ENCODE assay signal across 16 cellular contexts in genomic region chrX:119481218-119481875, GRCh38. TPM values are rescaled to one million over a fixed set of nuclear protein-coding genes. Genes with fewer than 3 reads are reported as not detected.
A peak's percentile ranks its signal among the peaks of the same experiment; 100 is the strongest.
DNase-seq lines count a peak whose midpoint lies in the region; ATAC-seq, FAIRE-seq and TF ChIP-seq lines count a peak whose summit lies in the region.
"Had no signal": no experiment of that assay in that cellular context is flagged by ENCODE, and none has a peak within 500 bp of the region (broad histone marks: within the 10 kb centered on the region; RNA-seq: fewer than 3 reads in every experiment).

No MANE protein-coding gene starts in this region.

- whole genome bisulfite sequencing in stomach, 5 donors: 34 to 68% (median 53%) methylated on average over 3 to 6 of the region's 6 CpGs

- peak overlapping the region; percentile 24 to 32 for H3K27ac ChIP-seq in kidney (ENCODE audit: low read depth in 2 of 2, low read length in 2 of 2)
- peak overlapping the region; percentile 73 to 78 (median 76) for H3K27ac ChIP-seq in stomach
- H3K27ac ChIP-seq: C4-2B had no signal

- peak; percentile 73 for FAIRE-seq in bronchial epithelial cell (lab: Jason Lieb, UNC)
- no peak for FAIRE-seq in kidney (lab: Jason Lieb, UNC)
- FAIRE-seq: frontal cortex, GM18507 had no signal

- H3K4me3 ChIP-seq in bronchial epithelial cell (ENCODE audit: low read depth, low read length) (no peak overlapping the region), kidney (ENCODE audit: low read length in 2 of 2) (no peak overlapping the region), stomach (no peak overlapping the region)

- H3K27me3 ChIP-seq in bronchial epithelial cell (ENCODE audit: control insufficient read depth, insufficient read depth, low read length) (no peaks in the 10 kb centered on the region), stomach (no peaks in the 10 kb centered on the region)

- intact Hi-C loops in kidney (cut with DNase I) (no loop called here), stomach (cut with DNase I; ENCODE audit: low total_unique reads) (no loop called here)

- no peaks in the 10 kb centered on the region for H3K9me3 ChIP-seq in kidney (ENCODE audit: control insufficient read depth in 1 of 2, low read length in 2 of 2)
- no peaks in the 10 kb centered on the region for H3K9me3 ChIP-seq in stomach

- ATAC-seq in HG03135 (IDR thresholded peaks at IDR 0.05; ENCODE audit: unreplicated experiment) (no peak), GM21528 (IDR thresholded peaks at IDR 0.05; ENCODE audit: low FRiP score, unreplicated experiment) (no peak)

- H3K36me3 ChIP-seq in bronchial epithelial cell (ENCODE audit: control insufficient read depth, insufficient read depth, low read length) (no peaks in the 10 kb centered on the region), kidney (ENCODE audit: control insufficient read depth in 1 of 2, insufficient read depth in 2 of 2, low read length in 2 of 2) (no peaks in the 10 kb centered on the region), stomach (no peaks in the 10 kb centered on the region)

- H3K9ac ChIP-seq in kidney (ENCODE audit: low read length in 2 of 2): peak overlapping the region in 1 of 2 donors; percentile 12

- TF ChIP-seq CTCF in bronchial epithelial cell (IDR thresholded peaks at IDR 0.05; ENCODE audit: insufficient read depth, low read length, severe bottlenecking): no peak
- TF ChIP-seq CTCF in kidney (IDR thresholded peaks at IDR 0.05; ENCODE audit: borderline replicate concordance, extremely low read depth, insufficient read depth): no peak
- TF ChIP-seq CTCF in stomach (IDR thresholded peaks at IDR 0.05): no peak

- peak; percentile 26 for DNase-seq in DMS53 (lab: John Stamatoyannopoulos, UW)
- DNase-seq in DMS53 treated with DMSO at 0.1 percent for 48 hours (lab: John Stamatoyannopoulos, UW; ENCODE audit: unreplicated experiment): no peak
- DNase-seq in bronchial epithelial cell (ENCODE audit: low read depth): no peak
- DNase-seq in kidney: no peak
- DNase-seq in stomach: peak; percentile 84
- DNase-seq in SK-N-DZ (ENCODE audit: low spot score): no peak
- DNase-seq: DND-41, endodermal cell, H9, naive B cell, T-helper 2 cell had no signal

- no peak for TF ChIP-seq EP300 in stomach (IDR thresholded peaks at IDR 0.05)

- H3K4me1 ChIP-seq in kidney (ENCODE audit: control insufficient read depth in 1 of 2, insufficient read depth in 1 of 2, low read depth in 1 of 2, low read length in 2 of 2): peaks cover 0 to 5% of the 10 kb centered on the region in 2 donors
- peaks cover 6 to 15% (median 11%) of the 10 kb centered on the region in 4 donors for H3K4me1 ChIP-seq in stomach

- no peak for TF ChIP-seq POLR2A in stomach (IDR thresholded peaks at IDR 0.05)

RNA-seq across cellular contexts. Expression of gene SLC25A5, which starts 13.1 kb away (rescaled TPM):
- total RNA-seq in bronchial epithelial cell (486 and 551 TPM in 2 replicates), kidney (224 TPM), stomach (100 to 1,000 TPM; 108 to 324 (median 153) TPM)
- polyA plus RNA-seq in kidney (ENCODE audit: insufficient read depth, low read depth, low replicate concordance) (850 TPM), stomach (100 to 1,000 TPM; 330 to 907 (median 549) TPM)
- polyA plus RNA-seq in SK-N-DZ (2014; cell fraction: cytosol; rRNA removed): 165 and 166 TPM in 2 replicates
- 71.5 and 97.5 TPM in 2 replicates for polyA plus RNA-seq in SK-N-DZ (2014; cell fraction: nucleus; rRNA removed)

Comparison
In these comparisons a context has a peak if more than half of its experiments do, and no peak if none do; other contexts are left out.
1. DNase-seq: peak in DMS53 (single experiment) and stomach (single experiment); none in DMS53 treated with DMSO at 0.1 percent for 48 hours (single experiment), bronchial epithelial cell (single experiment), kidney (single experiment) and SK-N-DZ (single experiment).